ENCODE assay signal across 1 cellular context in genomic region chrX:48897621-48898306, GRCh38.
TF ChIP-seq lines count a peak whose summit lies in the region.

TSS of gene PQBP1 (plus strand) at chrX:48897930. CDS start at chrX:48898510, 580 bp downstream.
TSS of gene TIMM17B (minus strand) at chrX:48897768. CDS start at chrX:48897749, 19 bp downstream.

TF ChIP-seq in K562, 482 proteins besides CTCF, POLR2A, EP300 and RAD21 (continued from another document and continues in another):
- TF ChIP-seq ZMIZ1 (IDR thresholded peaks at IDR 0.05; ENCODE audit: low read depth in 2 of 2, low read length in 2 of 2) (no peak), NR1H2 (CRISPR knock-in tag; IDR thresholded peaks at IDR 0.05) (no peak), KDM4B (IDR thresholded peaks at IDR 0.05; ENCODE audit: borderline replicate concordance in 2 of 2, low read depth in 1 of 2) (no peak), HDAC3 (IDR thresholded peaks at IDR 0.05; ENCODE audit: borderline replicate concordance, partially characterized antibody) (no peak), FOXP1 (CRISPR knock-in tag; IDR thresholded peaks at IDR 0.05) (peak; percentile 84; the same call in 1 of the 2 replicates), MBD2 (IDR thresholded peaks at IDR 0.05; ENCODE audit: borderline replicate concordance, low read depth) (peak; percentile 95), MTA3 (IDR thresholded peaks at IDR 0.05; ENCODE audit: borderline replicate concordance) (peak; percentile 28; the same call in 1 of the 2 replicates), ZNF143 (CRISPR knock-in tag; IDR thresholded peaks at IDR 0.05) (no peak), E2F1 (CRISPR knock-in tag; IDR thresholded peaks at IDR 0.05) (peak; percentile 16; the same call in 1 of the 2 replicates), CBX8 (IDR thresholded peaks at IDR 0.05; ENCODE audit: borderline replicate concordance, extremely low read depth, low read depth, low read length, poor library complexity, severe bottlenecking) (no peak), ZNF561 (CRISPR knock-in tag; conservative IDR thresholded peaks at IDR 0.05) (no peak), ARID3B (CRISPR knock-in tag; IDR thresholded peaks at IDR 0.05; ENCODE audit: borderline replicate concordance) (no peak), CREM (IDR thresholded peaks at IDR 0.05; ENCODE audit: low read depth) (peak; percentile 90), RERE (CRISPR knock-in tag; IDR thresholded peaks at IDR 0.05; ENCODE audit: borderline replicate concordance) (no peak), TGIF2 (CRISPR knock-in tag; IDR thresholded peaks at IDR 0.05) (no peak), RNF2 (IDR thresholded peaks at IDR 0.05) (peak; percentile 44; the same call in 1 of the 2 replicates), TSHZ1 (CRISPR knock-in tag; IDR thresholded peaks at IDR 0.05) (no peak), ZNF274 (IDR thresholded peaks at IDR 0.05; ENCODE audit: borderline replicate concordance, low read depth, low read length) (no peak), TFAP4 (CRISPR knock-in tag; IDR thresholded peaks at IDR 0.05; ENCODE audit: borderline replicate concordance) (peak; percentile 58; the same call in 1 of the 2 replicates), MLLT1 (IDR thresholded peaks at IDR 0.05) (peak in 1 of 2 experiments; percentile 65; a peak in 1 of 4 replicates), ZNF511 (CRISPR knock-in tag; IDR thresholded peaks at IDR 0.05) (no peak), TEAD2 (tag; IDR thresholded peaks at IDR 0.05) (no peak), TAF15 (IDR thresholded peaks at IDR 0.05; ENCODE audit: low read depth, low read length) (no peak), FOSL1 (tag; conservative IDR thresholded peaks at IDR 0.05) (no peak), NR2C2 (CRISPR knock-in tag; IDR thresholded peaks at IDR 0.05) (no peak), NR2C2 (tag; IDR thresholded peaks at IDR 0.05) (0 out of 2 replicates have a peak, but pooled peaks have one; percentile 42), PTTG1 (tag; IDR thresholded peaks at IDR 0.05; ENCODE audit: low read depth) (no peak), SMARCB1 (IDR thresholded peaks at IDR 0.05; ENCODE audit: insufficient read length, low read depth) (no peak), MAZ (CRISPR knock-in tag; conservative IDR thresholded peaks at IDR 0.05 in 1 of 2, IDR thresholded peaks at IDR 0.05 in 1 of 2) (peak; percentile 4 to 27; a peak in 1 of 4 replicates), PHTF2 (CRISPR knock-in tag; IDR thresholded peaks at IDR 0.05) (no peak), E2F4 (CRISPR knock-in tag; IDR thresholded peaks at IDR 0.05; ENCODE audit: low read depth) (no peak), CXXC5 (CRISPR knock-in tag; IDR thresholded peaks at IDR 0.05) (peak; percentile 87), ZNF41 (CRISPR knock-in tag; conservative IDR thresholded peaks at IDR 0.05) (no peak), EHMT2 (IDR thresholded peaks at IDR 0.05) (no peak), GABPB1 (CRISPR knock-in tag; IDR thresholded peaks at IDR 0.05) (peak; percentile 21; the same call in 1 of the 2 replicates), CEBPG (CRISPR knock-in tag; IDR thresholded peaks at IDR 0.05) (peak; percentile 55; the same call in 1 of the 2 replicates), CEBPG (tag; conservative IDR thresholded peaks at IDR 0.05 in 1 of 2, IDR thresholded peaks at IDR 0.05 in 1 of 2) (peak in 1 of 2 experiments; percentile 57; a peak in 1 of 4 replicates), KDM5B (IDR thresholded peaks at IDR 0.05; ENCODE audit: insufficient replicate concordance, low read depth, low read length) (peak; percentile 93), MLX (CRISPR knock-in tag; conservative IDR thresholded peaks at IDR 0.05) (no peak)
